In the genomic region with DNA sequence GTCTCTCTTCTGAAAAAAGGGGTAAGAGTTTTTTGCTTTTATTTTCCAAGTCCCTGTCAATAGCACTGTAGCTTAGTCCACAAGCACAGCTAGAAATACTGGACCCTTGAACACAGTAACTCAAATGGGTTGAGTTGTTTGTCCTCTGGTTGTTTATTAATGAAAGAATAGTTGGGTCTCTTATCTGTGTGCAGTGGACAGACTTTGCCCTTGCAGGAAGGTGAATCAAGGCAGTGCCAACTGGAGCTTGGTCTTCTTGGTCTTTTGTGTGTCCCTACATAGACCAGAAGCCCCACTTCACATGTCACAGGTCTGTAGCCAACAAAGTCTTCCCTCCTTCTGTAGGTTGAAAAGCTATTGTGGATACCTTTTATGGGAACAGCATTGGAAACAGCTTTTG, we compare ENCODE assay signal across 1 cellular context.
TF ChIP-seq lines count a peak whose summit lies in the region.

No MANE protein-coding gene starts in this region.

TF ChIP-seq in HepG2, 621 proteins besides CTCF, POLR2A, EP300 and RAD21 (continued from another document):
- no peak for TF ChIP-seq U2AF1 (optimal IDR thresholded peaks at IDR 0.05; ENCODE audit: low read depth, low read length)
- TF ChIP-seq FOXP1 (IDR thresholded peaks at IDR 0.05) = no peak
- peak; percentile 30; the same call in 1 of the 2 replicates for TF ChIP-seq FOXP1 (CRISPR knock-in tag; IDR thresholded peaks at IDR 0.05)
- TF ChIP-seq, protein P1, sequence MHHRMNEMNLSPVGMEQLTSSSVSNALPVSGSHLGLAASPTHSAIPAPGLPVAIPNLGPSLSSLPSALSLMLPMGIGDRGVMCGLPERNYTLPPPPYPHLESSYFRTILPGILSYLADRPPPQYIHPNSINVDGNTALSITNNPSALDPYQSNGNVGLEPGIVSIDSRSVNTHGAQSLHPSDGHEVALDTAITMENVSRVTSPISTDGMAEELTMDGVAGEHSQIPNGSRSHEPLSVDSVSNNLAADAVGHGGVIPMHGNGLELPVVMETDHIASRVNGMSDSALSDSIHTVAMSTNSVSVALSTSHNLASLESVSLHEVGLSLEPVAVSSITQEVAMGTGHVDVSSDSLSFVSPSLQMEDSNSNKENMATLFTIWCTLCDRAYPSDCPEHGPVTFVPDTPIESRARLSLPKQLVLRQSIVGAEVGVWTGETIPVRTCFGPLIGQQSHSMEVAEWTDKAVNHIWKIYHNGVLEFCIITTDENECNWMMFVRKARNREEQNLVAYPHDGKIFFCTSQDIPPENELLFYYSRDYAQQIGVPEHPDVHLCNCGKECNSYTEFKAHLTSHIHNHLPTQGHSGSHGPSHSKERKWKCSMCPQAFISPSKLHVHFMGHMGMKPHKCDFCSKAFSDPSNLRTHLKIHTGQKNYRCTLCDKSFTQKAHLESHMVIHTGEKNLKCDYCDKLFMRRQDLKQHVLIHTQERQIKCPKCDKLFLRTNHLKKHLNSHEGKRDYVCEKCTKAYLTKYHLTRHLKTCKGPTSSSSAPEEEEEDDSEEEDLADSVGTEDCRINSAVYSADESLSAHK (CRISPR knock-in tag; IDR thresholded peaks at IDR 0.05; ENCODE audit: borderline replicate concordance) = no peak
- TF ChIP-seq FLYWCH1 (CRISPR knock-in tag; IDR thresholded peaks at IDR 0.05) = no peak
- no peak for TF ChIP-seq ZNF773 (CRISPR knock-in tag; IDR thresholded peaks at IDR 0.05; ENCODE audit: borderline replicate concordance)
- TF ChIP-seq GPN1 (CRISPR knock-in tag; IDR thresholded peaks at IDR 0.05; ENCODE audit: borderline replicate concordance) = no peak
- no peak for TF ChIP-seq MTA3 (CRISPR knock-in tag; IDR thresholded peaks at IDR 0.05)
- no peak for TF ChIP-seq TRIM24 (CRISPR knock-in tag; IDR thresholded peaks at IDR 0.05)
- TF ChIP-seq, protein P2, sequence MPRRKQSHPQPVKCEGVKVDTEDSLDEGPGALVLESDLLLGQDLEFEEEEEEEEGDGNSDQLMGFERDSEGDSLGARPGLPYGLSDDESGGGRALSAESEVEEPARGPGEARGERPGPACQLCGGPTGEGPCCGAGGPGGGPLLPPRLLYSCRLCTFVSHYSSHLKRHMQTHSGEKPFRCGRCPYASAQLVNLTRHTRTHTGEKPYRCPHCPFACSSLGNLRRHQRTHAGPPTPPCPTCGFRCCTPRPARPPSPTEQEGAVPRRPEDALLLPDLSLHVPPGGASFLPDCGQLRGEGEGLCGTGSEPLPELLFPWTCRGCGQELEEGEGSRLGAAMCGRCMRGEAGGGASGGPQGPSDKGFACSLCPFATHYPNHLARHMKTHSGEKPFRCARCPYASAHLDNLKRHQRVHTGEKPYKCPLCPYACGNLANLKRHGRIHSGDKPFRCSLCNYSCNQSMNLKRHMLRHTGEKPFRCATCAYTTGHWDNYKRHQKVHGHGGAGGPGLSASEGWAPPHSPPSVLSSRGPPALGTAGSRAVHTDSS (CRISPR knock-in tag; conservative IDR thresholded peaks at IDR 0.05) = no peak
- TF ChIP-seq PITX1 (CRISPR knock-in tag; IDR thresholded peaks at IDR 0.05) = no peak
- TF ChIP-seq, protein P3, sequence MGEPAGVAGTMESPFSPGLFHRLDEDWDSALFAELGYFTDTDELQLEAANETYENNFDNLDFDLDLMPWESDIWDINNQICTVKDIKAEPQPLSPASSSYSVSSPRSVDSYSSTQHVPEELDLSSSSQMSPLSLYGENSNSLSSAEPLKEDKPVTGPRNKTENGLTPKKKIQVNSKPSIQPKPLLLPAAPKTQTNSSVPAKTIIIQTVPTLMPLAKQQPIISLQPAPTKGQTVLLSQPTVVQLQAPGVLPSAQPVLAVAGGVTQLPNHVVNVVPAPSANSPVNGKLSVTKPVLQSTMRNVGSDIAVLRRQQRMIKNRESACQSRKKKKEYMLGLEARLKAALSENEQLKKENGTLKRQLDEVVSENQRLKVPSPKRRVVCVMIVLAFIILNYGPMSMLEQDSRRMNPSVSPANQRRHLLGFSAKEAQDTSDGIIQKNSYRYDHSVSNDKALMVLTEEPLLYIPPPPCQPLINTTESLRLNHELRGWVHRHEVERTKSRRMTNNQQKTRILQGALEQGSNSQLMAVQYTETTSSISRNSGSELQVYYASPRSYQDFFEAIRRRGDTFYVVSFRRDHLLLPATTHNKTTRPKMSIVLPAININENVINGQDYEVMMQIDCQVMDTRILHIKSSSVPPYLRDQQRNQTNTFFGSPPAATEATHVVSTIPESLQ (CRISPR knock-in tag; conservative IDR thresholded peaks at IDR 0.05) = no peak
- TF ChIP-seq HNRNPK (IDR thresholded peaks at IDR 0.05; ENCODE audit: low read depth, low read length, poor library complexity, severe bottlenecking) = peak; percentile 33
- TF ChIP-seq FOSL2 (CRISPR knock-in tag; IDR thresholded peaks at IDR 0.05) = no peak
- TF ChIP-seq ZBTB1 (CRISPR knock-in tag; IDR thresholded peaks at IDR 0.05; ENCODE audit: borderline replicate concordance) = no peak
- no peak for TF ChIP-seq ETV6 (CRISPR knock-in tag; conservative IDR thresholded peaks at IDR 0.05)
- TF ChIP-seq, protein P4, sequence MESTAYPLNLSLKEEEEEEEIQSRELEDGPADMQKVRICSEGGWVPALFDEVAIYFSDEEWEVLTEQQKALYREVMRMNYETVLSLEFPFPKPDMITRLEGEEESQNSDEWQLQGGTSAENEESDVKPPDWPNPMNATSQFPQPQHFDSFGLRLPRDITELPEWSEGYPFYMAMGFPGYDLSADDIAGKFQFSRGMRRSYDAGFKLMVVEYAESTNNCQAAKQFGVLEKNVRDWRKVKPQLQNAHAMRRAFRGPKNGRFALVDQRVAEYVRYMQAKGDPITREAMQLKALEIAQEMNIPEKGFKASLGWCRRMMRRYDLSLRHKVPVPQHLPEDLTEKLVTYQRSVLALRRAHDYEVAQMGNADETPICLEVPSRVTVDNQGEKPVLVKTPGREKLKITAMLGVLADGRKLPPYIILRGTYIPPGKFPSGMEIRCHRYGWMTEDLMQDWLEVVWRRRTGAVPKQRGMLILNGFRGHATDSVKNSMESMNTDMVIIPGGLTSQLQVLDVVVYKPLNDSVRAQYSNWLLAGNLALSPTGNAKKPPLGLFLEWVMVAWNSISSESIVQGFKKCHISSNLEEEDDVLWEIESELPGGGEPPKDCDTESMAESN (CRISPR knock-in tag; conservative IDR thresholded peaks at IDR 0.05) = no peak
- no peak for TF ChIP-seq FOXA1 (IDR thresholded peaks at IDR 0.05)
- TF ChIP-seq FOXA1 (CRISPR knock-in tag; IDR thresholded peaks at IDR 0.05) = peak; percentile 47; the same call in 1 of the 2 replicates
- no peak for TF ChIP-seq PAF1 (CRISPR knock-in tag; IDR thresholded peaks at IDR 0.05)
- TF ChIP-seq ZNF569 (CRISPR knock-in tag; IDR thresholded peaks at IDR 0.05; ENCODE audit: borderline replicate concordance) = no peak
- no peak for TF ChIP-seq ZNF761 (CRISPR knock-in tag; conservative IDR thresholded peaks at IDR 0.05)
- TF ChIP-seq SRY (CRISPR knock-in tag; IDR thresholded peaks at IDR 0.05) = no peak
- TF ChIP-seq, protein P5, sequence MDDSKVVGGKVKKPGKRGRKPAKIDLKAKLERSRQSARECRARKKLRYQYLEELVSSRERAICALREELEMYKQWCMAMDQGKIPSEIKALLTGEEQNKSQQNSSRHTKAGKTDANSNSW (CRISPR knock-in tag; IDR thresholded peaks at IDR 0.05; ENCODE audit: borderline replicate concordance) = no peak
- no peak for TF ChIP-seq HDAC6 (IDR thresholded peaks at IDR 0.05; ENCODE audit: low read depth, low read length)
